Comparison of ENCODE assay signal across 17 cellular contexts in the genomic region with DNA sequence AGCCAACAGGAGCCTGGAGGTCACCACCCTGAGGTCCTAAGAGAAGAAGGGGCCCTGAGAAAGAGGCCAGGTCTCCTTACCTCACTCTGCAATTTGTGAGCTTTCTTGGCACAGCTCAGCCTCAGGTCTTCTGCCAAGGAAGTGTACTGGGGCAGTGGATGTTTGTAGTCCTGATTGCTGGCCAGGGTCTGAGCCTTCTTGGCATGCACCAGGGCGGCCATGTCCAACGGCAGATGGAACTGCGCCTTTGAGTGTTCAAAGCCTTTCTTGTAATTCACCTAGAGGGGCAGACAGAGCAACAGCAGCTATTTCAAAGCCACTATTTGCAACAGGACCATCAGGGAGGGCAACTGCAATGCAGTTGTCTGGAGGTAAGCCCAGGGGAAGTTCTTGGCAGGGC. TPM values are rescaled to one million over a fixed set of nuclear protein-coding genes. Genes with fewer than 3 reads are reported as not detected.
A peak's percentile ranks its signal among the peaks of the same experiment; 100 is the strongest.
DNase-seq lines count a peak whose midpoint lies in the region; ATAC-seq and TF ChIP-seq lines count a peak whose summit lies in the region.
"Had no signal": no experiment of that assay in that cellular context is flagged by ENCODE, and none has a peak within 500 bp of the region (broad histone marks: within the 10 kb centered on the region; RNA-seq: fewer than 3 reads in every experiment).

No MANE protein-coding gene starts in this region.

- H3K36me3 Mint-ChIP-seq in CD8-positive, alpha-beta T cell = no peaks in the 10 kb centered on the region

- POLR2A ChIA-PET in CD8-positive, alpha-beta T cell (lab: Charles Lee) = interaction anchor here (0.6 kb wide), 1 partner anchor 42 kb away, joined by 4 read pairs; no protein-coding TSS in a partner anchor

- CTCF ChIA-PET in CD8-positive, alpha-beta T cell (lab: Charles Lee) = no interaction called here

- H3K27ac Mint-ChIP-seq in CD8-positive, alpha-beta T cell = no peak overlapping the region
- H3K27ac Mint-ChIP-seq: GM23338 had no signal

- no peak for ATAC-seq in CD8-positive, alpha-beta T cell
- no peak for ATAC-seq in GM19452 (IDR thresholded peaks at IDR 0.05; ENCODE audit: unreplicated experiment)
- ATAC-seq: A549, K562 had no signal

- H3K9me3 Mint-ChIP-seq in CD8-positive, alpha-beta T cell = no peaks in the 10 kb centered on the region
- H3K9me3 Mint-ChIP-seq: GM23338 had no signal

- no peak overlapping the region for H3K4me3 Mint-ChIP-seq in CD8-positive, alpha-beta T cell
- H3K4me3 Mint-ChIP-seq: GM23338 had no signal

- in situ Hi-C loops in G401 (cut with HindIII; ENCODE audit: low sequenced_read_pairs) = no loop called here

- H3K4me3 ChIP-seq in prostate gland = no peak overlapping the region
- H3K4me3 ChIP-seq in CD8-positive, alpha-beta T cell (ENCODE audit: low read depth, low read length) = no peak overlapping the region
- H3K4me3 ChIP-seq: A549, GM23338, K562 had no signal

- H3K27me3 ChIP-seq in prostate gland (replicated peaks; ENCODE audit: insufficient read depth) = no peaks in the 10 kb centered on the region
- H3K27me3 ChIP-seq in CD8-positive, alpha-beta T cell (ENCODE audit: insufficient read depth, low read length) = no peaks in the 10 kb centered on the region

- 29% methylated on average over 3 of the region's 3 CpGs for WGBS in prostate gland

- no peak overlapping the region for H3K27ac ChIP-seq in prostate gland
- no peak overlapping the region for H3K27ac ChIP-seq in CD8-positive, alpha-beta T cell (ENCODE audit: low read depth, low read length)
- H3K27ac ChIP-seq: A549, RWPE1 had no signal

- TF ChIP-seq POLR2A in prostate gland (IDR thresholded peaks at IDR 0.05) = no peak

- no peaks in the 10 kb centered on the region for H3K4me1 ChIP-seq in prostate gland (replicated peaks)
- H3K4me1 ChIP-seq in CD8-positive, alpha-beta T cell (ENCODE audit: insufficient read depth, low read length) = no peaks in the 10 kb centered on the region
- H3K4me1 ChIP-seq: A549 had no signal

- intact Hi-C loops in prostate gland (cut with DNase I) = no loop called here
- intact Hi-C loops in CD8-positive, alpha-beta T cell (cut with DNase I, micrococcal nuclease) = no loop called here

- H3K4me1 Mint-ChIP-seq in CD8-positive, alpha-beta T cell (ENCODE audit: low read depth) = no peaks in the 10 kb centered on the region

- DNase-seq in G401 (ENCODE audit: low spot score) = peak; percentile 17
- peak; percentile 9 for DNase-seq in cerebellar cortex (ENCODE audit: low spot score)
- peak; percentile 9 to 43 for DNase-seq in hippocampal formation (lab: John Stamatoyannopoulos, UW)
- DNase-seq in prostate gland (ENCODE audit: low spot score) = peak; percentile 74
- DNase-seq in COR-L47 (lab: John Stamatoyannopoulos, UW) = no peak
- DNase-seq in CD8-positive, alpha-beta T cell = no peak
- no peak for DNase-seq in stimulated activated CD4-positive, alpha-beta T cell treated with anti-CD3 and anti-CD28 coated beads, Interleukin-4, amount 100 ng/mL, for 24 hours
- DNase-seq: DMS79 treated with DMSO at 0.1 percent for 48 hours, GF-D8, NCI-H1048, NCI-H345, NCI-H69 had no signal

- no peaks in the 10 kb centered on the region for H3K9me3 ChIP-seq in prostate gland
- no peaks in the 10 kb centered on the region for H3K9me3 ChIP-seq in CD8-positive, alpha-beta T cell (ENCODE audit: low read length)
- H3K9me3 ChIP-seq: A549 had no signal

- no peak for TF ChIP-seq CTCF in prostate gland (IDR thresholded peaks at IDR 0.05)
- no peak for TF ChIP-seq CTCF in CD8-positive, alpha-beta T cell (IDR thresholded peaks at IDR 0.05)

- H3K36me3 ChIP-seq in prostate gland = no peaks in the 10 kb centered on the region
- H3K36me3 ChIP-seq in CD8-positive, alpha-beta T cell (ENCODE audit: insufficient read depth, low read length) = no peaks in the 10 kb centered on the region

- peaks cover 24% of the 10 kb centered on the region for H3K27me3 Mint-ChIP-seq in CD8-positive, alpha-beta T cell (ENCODE audit: low read depth)

RNA-seq across cellular contexts. Expression of a gene that starts 51.7 kb away (rescaled TPM):
- total RNA-seq in G401 (2014; rRNA removed; shearing (Covaris generic)) = not detected in 2 replicates
- total RNA-seq in prostate gland = 10 to 100 TPM in 1 of 2 donors, under 1 TPM in 1; 0.85 to 11.2 TPM
- not detected for total RNA-seq in CD8-positive, alpha-beta T cell
- total RNA-seq: GM23338, K562 had no signal

RNA-seq across cellular contexts. Expression of a gene that starts 59.3 kb away (rescaled TPM):
- not detected in 2 replicates for total RNA-seq in G401 (2014; rRNA removed; shearing (Covaris generic))
- total RNA-seq in prostate gland = under 1 TPM in 1 of 2 donors, not detected in 1; 0.17 TPM
- not detected for total RNA-seq in CD8-positive, alpha-beta T cell
- total RNA-seq: GM23338 had no signal

Comparison
In these comparisons a context has a peak if more than half of its experiments do, and no peak if none do; other contexts are left out.
1. DNase-seq: peak in G401 (single experiment), cerebellar cortex (single experiment), hippocampal formation (2 of 2) and prostate gland (single experiment); none in COR-L47 (single experiment), CD8-positive, alpha-beta T cell (0 of 7) and stimulated activated CD4-positive, alpha-beta T cell treated with anti-CD3 and anti-CD28 coated beads, Interleukin-4, amount 100 ng/mL, for 24 hours (single experiment).